Comparison of ENCODE assay signal across 8 cellular contexts in genomic region chr4:20248155-20248558, GRCh38. TPM values are rescaled to one million over a fixed set of nuclear protein-coding genes. Genes with fewer than 3 reads are reported as not detected.
A peak's percentile ranks its signal among the peaks of the same experiment; 100 is the strongest.
DNase-seq lines count a peak whose midpoint lies in the region; ATAC-seq and TF ChIP-seq lines count a peak whose summit lies in the region.

No MANE protein-coding gene starts in this region.

- H3K4me1 Mint-ChIP-seq in activated CD8-positive, alpha-beta memory T cell treated with anti-CD3 and anti-CD28 coated beads, Interleukin-2, amount 10 ng/mL, durations not matched to agents 7 days and 5 days = peaks cover 6% of the 10 kb centered on the region

- H3K79me2 ChIP-seq in MM.1S (ENCODE audit: low read length) (no peaks in the 10 kb centered on the region), SU-DHL-6 (ENCODE audit: insufficient read depth, low read length) (no peaks in the 10 kb centered on the region)

- peak; percentile 40 for DNase-seq in NCI-H146 (lab: John Stamatoyannopoulos, UW)
- DNase-seq in NCI-H146 treated with DMSO at 0.1 percent for 48 hours (lab: John Stamatoyannopoulos, UW; ENCODE audit: unreplicated experiment) = no peak
- DNase-seq in MM.1S = peak; percentile 43
- peak; percentile 47 for DNase-seq in globus pallidus (ENCODE audit: low spot score)
- DNase-seq in stomach = no peak
- DNase-seq in activated CD8-positive, alpha-beta memory T cell treated with anti-CD3 and anti-CD28 coated beads, Interleukin-2, amount 10 ng/mL, durations not matched to agents 7 days and 5 days = no peak
- no peak for DNase-seq in NK-92 treated with Interleukin-12 subunit alpha and Interleukin-12 subunit beta, amount 100 ng/mL, for 24 hours (lab: John Stamatoyannopoulos, UW)

- no peak overlapping the region for H3K4me3 Mint-ChIP-seq in activated CD8-positive, alpha-beta memory T cell treated with anti-CD3 and anti-CD28 coated beads, Interleukin-2, amount 10 ng/mL, durations not matched to agents 7 days and 5 days

- intact Hi-C loops in stomach (cut with DNase I; ENCODE audit: low total_unique reads) = no loop called here

- H3K27me3 ChIP-seq in MM.1S (replicated peaks; ENCODE audit: insufficient read depth, low read length) = 0 out of 2 replicates have a peak, but pooled peaks cover 3% of the 10 kb centered on the region
- H3K27me3 ChIP-seq in SU-DHL-6 (ENCODE audit: low read length) = no peaks in the 10 kb centered on the region
- peaks cover 0 to 18% (median 13%) of the 10 kb centered on the region in 3 donors for H3K27me3 ChIP-seq in stomach

- H3K36me3 ChIP-seq in MM.1S (replicated peaks; ENCODE audit: insufficient read depth, low read length) = no peaks in the 10 kb centered on the region
- H3K36me3 ChIP-seq in SU-DHL-6 (ENCODE audit: low read length) = no peaks in the 10 kb centered on the region
- no peaks in the 10 kb centered on the region for H3K36me3 ChIP-seq in stomach

- no peak overlapping the region for H3K9ac ChIP-seq in MM.1S (ENCODE audit: low read length)
- no peak overlapping the region for H3K9ac ChIP-seq in SU-DHL-6 (ENCODE audit: low read length)

- H3K4me3 ChIP-seq in MM.1S (ENCODE audit: low read length) (no peak overlapping the region), SU-DHL-6 (ENCODE audit: insufficient read depth, low read length, poor library complexity, severe bottlenecking) (no peak overlapping the region), stomach (no peak overlapping the region)

- no peaks in the 10 kb centered on the region for H4K20me1 ChIP-seq in MM.1S (ENCODE audit: insufficient read depth, low read length)
- H4K20me1 ChIP-seq in SU-DHL-6 (ENCODE audit: low read depth, low read length) = no peaks in the 10 kb centered on the region

- TF ChIP-seq POLR2A in stomach (IDR thresholded peaks at IDR 0.05) = no peak

- no peaks in the 10 kb centered on the region for H3K9me3 Mint-ChIP-seq in activated CD8-positive, alpha-beta memory T cell treated with anti-CD3 and anti-CD28 coated beads, Interleukin-2, amount 10 ng/mL, durations not matched to agents 7 days and 5 days (ENCODE audit: low read depth)

- H3K9me3 ChIP-seq in MM.1S (replicated peaks; ENCODE audit: insufficient read depth, low read length) (no peaks in the 10 kb centered on the region), SU-DHL-6 (ENCODE audit: insufficient read depth, low read length) (no peaks in the 10 kb centered on the region), stomach (no peaks in the 10 kb centered on the region)

- peak; percentile 68 for TF ChIP-seq CTCF in MM.1S (IDR thresholded peaks at IDR 0.05; ENCODE audit: low read length)
- peak; percentile 41 for TF ChIP-seq CTCF in SU-DHL-6 (IDR thresholded peaks at IDR 0.05; ENCODE audit: insufficient read depth, low read length, poor library complexity, severe bottlenecking)
- peak in 4 of 7 experiments; percentile 35 to 63 (median 52) for TF ChIP-seq CTCF in stomach (IDR thresholded peaks at IDR 0.05)

- ATAC-seq in activated CD8-positive, alpha-beta memory T cell treated with anti-CD3 and anti-CD28 coated beads, Interleukin-2, amount 10 ng/mL, durations not matched to agents 7 days and 5 days = no peak

- peak overlapping the region; percentile 44 for H2AFZ ChIP-seq in MM.1S (ENCODE audit: low read length)
- no peak overlapping the region for H2AFZ ChIP-seq in SU-DHL-6 (ENCODE audit: low read depth, low read length, severe bottlenecking)

- H3K27me3 Mint-ChIP-seq in activated CD8-positive, alpha-beta memory T cell treated with anti-CD3 and anti-CD28 coated beads, Interleukin-2, amount 10 ng/mL, durations not matched to agents 7 days and 5 days = peaks cover 21% of the 10 kb centered on the region

- no peak for TF ChIP-seq EP300 in stomach (IDR thresholded peaks at IDR 0.05)

- no peak overlapping the region for H3K27ac Mint-ChIP-seq in activated CD8-positive, alpha-beta memory T cell treated with anti-CD3 and anti-CD28 coated beads, Interleukin-2, amount 10 ng/mL, durations not matched to agents 7 days and 5 days

- H3F3A ChIP-seq in MM.1S (ENCODE audit: insufficient read depth, low read length) = no peaks in the 10 kb centered on the region; the same call in 1 of the 2 replicates
- no peaks in the 10 kb centered on the region for H3F3A ChIP-seq in SU-DHL-6 (ENCODE audit: insufficient read depth)

- H3K27ac ChIP-seq in MM.1S (ENCODE audit: low read length) = no peak overlapping the region
- no peak overlapping the region for H3K27ac ChIP-seq in SU-DHL-6 (ENCODE audit: low read depth, low read length)
- no peak overlapping the region for H3K27ac ChIP-seq in stomach

- H3K36me3 Mint-ChIP-seq in activated CD8-positive, alpha-beta memory T cell treated with anti-CD3 and anti-CD28 coated beads, Interleukin-2, amount 10 ng/mL, durations not matched to agents 7 days and 5 days = peaks cover 2% of the 10 kb centered on the region

- peak overlapping the region; percentile 22; the same call in 1 of the 2 replicates for H3K4me2 ChIP-seq in MM.1S (ENCODE audit: low read depth, low read length)
- no peak overlapping the region for H3K4me2 ChIP-seq in SU-DHL-6 (ENCODE audit: low read depth, low read length, poor library complexity, severe bottlenecking)

- H3K4me1 ChIP-seq in MM.1S (ENCODE audit: low read length) = no peaks in the 10 kb centered on the region
- H3K4me1 ChIP-seq in stomach = peaks cover 0 to 30% (median 22%) of the 10 kb centered on the region in 4 donors

- CTCF ChIA-PET in activated CD8-positive, alpha-beta memory T cell treated with anti-CD3 and anti-CD28 coated beads, Interleukin-2, amount 10 ng/mL, durations not matched to agents 7 days and 5 days (lab: Charles Lee) = interaction anchor here (0.9 kb wide), 1 partner anchor 70 kb away, joined by 3 read pairs; no protein-coding TSS in a partner anchor

- H3K9me2 ChIP-seq in MM.1S (replicated peaks; ENCODE audit: insufficient read depth, low read length) (no peaks in the 10 kb centered on the region), SU-DHL-6 (replicated peaks; ENCODE audit: insufficient read depth, low read length) (no peaks in the 10 kb centered on the region)

- 4 to 8% (median 6%) methylated on average over 3 of the region's 3 CpGs for WGBS in stomach, 5 donors

RNA-seq across cellular contexts. Expression of gene SLIT2, which starts 3.5 kb away (rescaled TPM):
- 10 to 100 TPM in 2 of 5 donors, 1 to 10 TPM in 3; 4.1 to 57.3 (median 9.6) TPM for total RNA-seq in stomach
- polyA plus RNA-seq in stomach = 1 to 10 TPM; 2.1 to 4.6 (median 2.6) TPM
- not detected for total RNA-seq in activated CD8-positive, alpha-beta memory T cell treated with anti-CD3 and anti-CD28 coated beads, Interleukin-2, amount 10 ng/mL, durations not matched to agents 7 days and 5 days

Comparison
In these comparisons a context has a peak if more than half of its experiments do, and no peak if none do; other contexts are left out.
1. DNase-seq: peak in NCI-H146 (single experiment), MM.1S (single experiment) and globus pallidus (single experiment); none in NCI-H146 treated with DMSO at 0.1 percent for 48 hours (single experiment), stomach (single experiment), activated CD8-positive, alpha-beta memory T cell treated with anti-CD3 and anti-CD28 coated beads, Interleukin-2, amount 10 ng/mL, durations not matched to agents 7 days and 5 days (single experiment) and NK-92 treated with Interleukin-12 subunit alpha and Interleukin-12 subunit beta, amount 100 ng/mL, for 24 hours (single experiment).
2. RNA of gene SLIT2, which starts 3.5 kb away (total RNA-seq): 4.1 to 57.3 TPM in stomach; not detected in activated CD8-positive, alpha-beta memory T cell treated with anti-CD3 and anti-CD28 coated beads, Interleukin-2, amount 10 ng/mL, durations not matched to agents 7 days and 5 days; every median in the first group is over 4 times any median in the second.
3. Peak in every context shown above with its lines, with median percentiles within 50 percentile points of each other: CTCF ChIP-seq.